In genomic region chr11:45897556-45897955, GRCh38 we compare ENCODE assay signal across 22 cellular contexts. TPM values are rescaled to one million over a fixed set of nuclear protein-coding genes. Genes with fewer than 3 reads are reported as not detected.
"Had no signal": no experiment of that assay in that cellular context is flagged by ENCODE, and none has a peak within 500 bp of the region (broad histone marks: within the 10 kb centered on the region; RNA-seq: fewer than 3 reads in every experiment).

No MANE protein-coding gene starts in this region.

- H3K27ac ChIP-seq: epithelial cell of prostate, right atrium auricular region, suprapubic skin, upper lobe of left lung had no signal

- H3K27ac Mint-ChIP-seq: activated naive CD4-positive, alpha-beta T cell treated with anti-CD3 and anti-CD28 coated beads, Interleukin-2, amount 50 U/mL, for 24 hours; dendritic cell treated with granulocyte-macrophage colony-stimulating factor and Interleukin-4, amounts not matched to agents 40 ng/mL and 50 ng/mL, for 4 days; mesothelial cell of epicardium; natural killer cell treated with Interleukin-12 subunit alpha and Interleukin-12 subunit beta and Interleukin-15 and Interleukin-18, amount 100 ng/mL, for 72 hours; progenitor cell of endocrine pancreas; stimulated activated naive CD8-positive, alpha-beta T cell treated with anti-CD3 and anti-CD28 coated beads, Interleukin-15, Interleukin-2, amounts not matched to agents 100 ng/mL and 50 ng/mL, for 24 hours had no signal

- H3K4me3 ChIP-seq: lung, right atrium auricular region, suprapubic skin, upper lobe of left lung had no signal

- H3K36me3 ChIP-seq: right atrium auricular region, suprapubic skin had no signal

- H3K4me3 Mint-ChIP-seq: dendritic cell treated with granulocyte-macrophage colony-stimulating factor and Interleukin-4, amounts not matched to agents 40 ng/mL and 50 ng/mL, for 4 days; mesothelial cell of epicardium; natural killer cell treated with Interleukin-12 subunit alpha and Interleukin-12 subunit beta and Interleukin-15 and Interleukin-18, amount 100 ng/mL, for 72 hours; stimulated activated naive CD8-positive, alpha-beta T cell treated with anti-CD3 and anti-CD28 coated beads, Interleukin-15, Interleukin-2, amounts not matched to agents 100 ng/mL and 50 ng/mL, for 24 hours had no signal

- DNase-seq: activated CD4-positive, alpha-beta T cell treated with anti-CD3 and anti-CD28 coated beads, Interleukin-2, amount 50 U/mL, for 4 hours; activated gamma-delta T cell; effector memory CD8-positive, alpha-beta T cell; foreskin fibroblast; hippocampal formation; islet precursor cell; SW 1271; T-helper 2 cell; upper lobe of left lung had no signal

- H3K4me1 Mint-ChIP-seq: activated naive CD4-positive, alpha-beta T cell treated with anti-CD3 and anti-CD28 coated beads, Interleukin-2, amount 50 U/mL, for 24 hours had no signal

- H3K9me3 Mint-ChIP-seq: activated naive CD4-positive, alpha-beta T cell treated with anti-CD3 and anti-CD28 coated beads, Interleukin-2, amount 50 U/mL, for 24 hours; dendritic cell treated with granulocyte-macrophage colony-stimulating factor and Interleukin-4, amounts not matched to agents 40 ng/mL and 50 ng/mL, for 4 days; effector memory CD8-positive, alpha-beta T cell; mesothelial cell of epicardium; natural killer cell treated with Interleukin-12 subunit alpha and Interleukin-12 subunit beta and Interleukin-15 and Interleukin-18, amount 100 ng/mL, for 72 hours; stimulated activated naive CD8-positive, alpha-beta T cell treated with anti-CD3 and anti-CD28 coated beads, Interleukin-15, Interleukin-2, amounts not matched to agents 100 ng/mL and 50 ng/mL, for 24 hours had no signal

- H3K27me3 ChIP-seq: right atrium auricular region had no signal

- ATAC-seq: effector memory CD8-positive, alpha-beta T cell; natural killer cell treated with Interleukin-12 subunit alpha and Interleukin-12 subunit beta and Interleukin-15 and Interleukin-18, amount 100 ng/mL, for 72 hours had no signal

- H3K36me3 Mint-ChIP-seq: mesothelial cell of epicardium; natural killer cell treated with Interleukin-12 subunit alpha and Interleukin-12 subunit beta and Interleukin-15 and Interleukin-18, amount 100 ng/mL, for 72 hours had no signal

- H3K9me3 ChIP-seq: right atrium auricular region, suprapubic skin, upper lobe of left lung had no signal

- H3K27me3 Mint-ChIP-seq: progenitor cell of endocrine pancreas had no signal

RNA-seq across cellular contexts. Expression of gene LARGE2, which starts 24.9 kb away (rescaled TPM):
- total RNA-seq: cerebellum, glomerular endothelial cell, skeletal muscle tissue had no signal
